Comparison of ENCODE assay signal across 16 cellular contexts in genomic region chr2:2542966-2543555, GRCh38.
DNase-seq lines count a peak whose midpoint lies in the region; ATAC-seq, FAIRE-seq and TF ChIP-seq lines count a peak whose summit lies in the region.
"Had no signal": no experiment of that assay in that cellular context is flagged by ENCODE, and none has a peak within 500 bp of the region (broad histone marks: within the 10 kb centered on the region; RNA-seq: fewer than 3 reads in every experiment).

No MANE protein-coding gene starts in this region.

- H3K27ac Mint-ChIP-seq in endodermal cell: peak overlapping the region; percentile 71
- no peak overlapping the region for H3K27ac Mint-ChIP-seq in activated T-helper 2 cell treated with anti-CD3 and anti-CD28 coated beads, Interferon-gamma antibody, Interleukin-2, Interleukin-4, amounts not matched to agents 10 μg/mL and 5 μg/mL and 100 μg/mL, durations not matched to agents 14 hours and 24 hours and 36 hours

- H4K8ac ChIP-seq in neuronal stem cell (ENCODE audit: low read depth, low read length): no peak overlapping the region

- FAIRE-seq in HTR-8/SVneo (lab: Jason Lieb, UNC): no peak
- FAIRE-seq: G401.6 had no signal

- H3K18ac ChIP-seq in neuronal stem cell (ENCODE audit: low read length): peak overlapping the region; percentile 78

- H2AK5ac ChIP-seq in neuronal stem cell (ENCODE audit: low read depth, low read length): no peak overlapping the region

- no peak overlapping the region for H2BK15ac ChIP-seq in neuronal stem cell (ENCODE audit: low read length)

- WGBS in endodermal cell (ENCODE audit: insufficient coverage in 1 of 2, insufficient read length in 1 of 2), 2 experiments: 58 to 63% methylated on average over 13 to 24 of the region's 24 CpGs
- WGBS in neuronal stem cell (ENCODE audit: extremely low coverage in 2 of 2, insufficient read length in 2 of 2, insufficient replicate concordance in 1 of 2), 2 donors: no CpG with 5 or more reads among the region's 24 CpGs

- H2BK120ac ChIP-seq in neuronal stem cell (ENCODE audit: low read depth, low read length): no peak overlapping the region

- H3K4me1 ChIP-seq in endodermal cell (ENCODE audit: control insufficient read depth, insufficient read depth, low read length): no peaks in the 10 kb centered on the region
- peaks cover 1 to 6% of the 10 kb centered on the region in 2 donors for H3K4me1 ChIP-seq in neuronal stem cell (ENCODE audit: control insufficient read depth in 2 of 2, insufficient read depth in 1 of 2, low read depth in 1 of 2, low read length in 2 of 2)

- intact Hi-C loops in activated T-helper 2 cell treated with anti-CD3 and anti-CD28 coated beads, Interferon-gamma antibody, Interleukin-2, Interleukin-4, amounts not matched to agents 10 μg/mL and 5 μg/mL and 100 μg/mL, durations not matched to agents 14 hours and 24 hours and 36 hours (cut with micrococcal nuclease): no loop called here

- ATAC-seq in GM18858 (IDR thresholded peaks at IDR 0.05; ENCODE audit: unreplicated experiment): no peak

- no peaks in the 10 kb centered on the region for H3K36me3 ChIP-seq in endodermal cell (ENCODE audit: control insufficient read depth, insufficient read depth, low read length)
- no peaks in the 10 kb centered on the region for H3K36me3 ChIP-seq in neuronal stem cell (replicated peaks in 1 of 2; ENCODE audit: control insufficient read depth in 2 of 2, insufficient read depth in 2 of 2, low read length in 2 of 2)
- H3K36me3 ChIP-seq: neutrophil, WERI-Rb-1 had no signal

- peak; percentile 49 for TF ChIP-seq CTCF in endodermal cell (conservative IDR thresholded peaks at IDR 0.05)

- H3K4me3 ChIP-seq in endodermal cell (ENCODE audit: low read length) (no peak overlapping the region), neuronal stem cell (ENCODE audit: low read length in 2 of 2) (no peak overlapping the region)

- no peak overlapping the region for H3K23ac ChIP-seq in neuronal stem cell (ENCODE audit: low read depth, low read length, poor library complexity)

- H3K27ac ChIP-seq in endodermal cell (ENCODE audit: low read depth, low read length) (no peak overlapping the region), neuronal stem cell (replicated peaks; ENCODE audit: low read length) (no peak overlapping the region)
- H3K27ac ChIP-seq: neutrophil, WERI-Rb-1 had no signal

- peaks cover 3% of the 10 kb centered on the region for H3K27me3 Mint-ChIP-seq in endodermal cell (ENCODE audit: insufficient read depth)
- no peaks in the 10 kb centered on the region for H3K27me3 Mint-ChIP-seq in activated T-helper 2 cell treated with anti-CD3 and anti-CD28 coated beads, Interferon-gamma antibody, Interleukin-2, Interleukin-4, amounts not matched to agents 10 μg/mL and 5 μg/mL and 100 μg/mL, durations not matched to agents 14 hours and 24 hours and 36 hours (ENCODE audit: low read depth)

- H2BK5ac ChIP-seq in neuronal stem cell (ENCODE audit: low read length): no peak overlapping the region

- no peak overlapping the region for H3K4ac ChIP-seq in neuronal stem cell (ENCODE audit: low read length)

- H3K4me1 Mint-ChIP-seq in endodermal cell: peaks cover 15% of the 10 kb centered on the region
- no peaks in the 10 kb centered on the region for H3K4me1 Mint-ChIP-seq in activated T-helper 2 cell treated with anti-CD3 and anti-CD28 coated beads, Interferon-gamma antibody, Interleukin-2, Interleukin-4, amounts not matched to agents 10 μg/mL and 5 μg/mL and 100 μg/mL, durations not matched to agents 14 hours and 24 hours and 36 hours (ENCODE audit: low read depth)

- no peak overlapping the region for H3K14ac ChIP-seq in neuronal stem cell (ENCODE audit: low read length)

- DNase-seq in ELF-1 (ENCODE audit: low read depth, low spot score) (peak; percentile 53), NCI-H2227 (lab: John Stamatoyannopoulos, UW; ENCODE audit: unreplicated experiment) (peak; percentile 85), endodermal cell (peak; percentile 82), neuronal stem cell (ENCODE audit: low spot score) (no peak), HTR-8/SVneo (ENCODE audit: insufficient read length, low spot score) (no peak), cerebellar cortex (ENCODE audit: low spot score) (no peak)
- DNase-seq in activated T-helper 2 cell treated with anti-CD3 and anti-CD28 coated beads, Interferon-gamma antibody, Interleukin-2, Interleukin-4, amounts not matched to agents 10 μg/mL and 5 μg/mL and 100 μg/mL, durations not matched to agents 14 hours and 24 hours and 36 hours (ENCODE audit: low spot score): no peak
- DNase-seq: AML-193; Kasumi-1; kidney glomerular epithelial cell; NCI-H510A; stimulated activated CD4-positive, alpha-beta T cell treated with anti-CD3 and anti-CD28 coated beads, Interleukin-15, amount 100 ng/mL, for 24 hours; WERI-Rb-1 had no signal

- H3K4me2 ChIP-seq in neuronal stem cell (ENCODE audit: insufficient read depth, low read length, poor library complexity, severe bottlenecking): no peak overlapping the region

- H3K4me3 Mint-ChIP-seq in endodermal cell: no peak overlapping the region
- H3K4me3 Mint-ChIP-seq in activated T-helper 2 cell treated with anti-CD3 and anti-CD28 coated beads, Interferon-gamma antibody, Interleukin-2, Interleukin-4, amounts not matched to agents 10 μg/mL and 5 μg/mL and 100 μg/mL, durations not matched to agents 14 hours and 24 hours and 36 hours (ENCODE audit: low read depth): no peak overlapping the region

- no peak overlapping the region for H4K91ac ChIP-seq in neuronal stem cell (ENCODE audit: low read depth, low read length, poor library complexity)

- no peaks in the 10 kb centered on the region for H3K27me3 ChIP-seq in endodermal cell (ENCODE audit: control insufficient read depth, insufficient read depth, low read length, poor library complexity, severe bottlenecking)
- H3K27me3 ChIP-seq in neuronal stem cell (ENCODE audit: control insufficient read depth in 3 of 3, insufficient read depth in 3 of 3, low read depth in 1 of 3, low read length in 3 of 3): no peaks in the 10 kb centered on the region
- H3K27me3 ChIP-seq: neutrophil had no signal

- no peaks in the 10 kb centered on the region for H3K9me3 Mint-ChIP-seq in endodermal cell
- H3K9me3 Mint-ChIP-seq in activated T-helper 2 cell treated with anti-CD3 and anti-CD28 coated beads, Interferon-gamma antibody, Interleukin-2, Interleukin-4, amounts not matched to agents 10 μg/mL and 5 μg/mL and 100 μg/mL, durations not matched to agents 14 hours and 24 hours and 36 hours: no peaks in the 10 kb centered on the region

- no peaks in the 10 kb centered on the region for H3K79me1 ChIP-seq in neuronal stem cell (ENCODE audit: low read depth, low read length)

- H2AFZ ChIP-seq in neuronal stem cell (ENCODE audit: low read length): peak overlapping the region; percentile 96

- H2BK12ac ChIP-seq in neuronal stem cell (ENCODE audit: low read length): no peak overlapping the region

- H3K9ac ChIP-seq in endodermal cell (ENCODE audit: extremely low read depth, low read length, poor library complexity, severe bottlenecking) (no peak overlapping the region), neuronal stem cell (ENCODE audit: low read depth, low read length, poor library complexity) (no peak overlapping the region)

- H3K9me3 ChIP-seq in endodermal cell (ENCODE audit: control insufficient read depth, low read length): no peaks in the 10 kb centered on the region
- H3K9me3 ChIP-seq in neuronal stem cell (replicated peaks in 1 of 2; ENCODE audit: control insufficient read depth in 2 of 2, insufficient read depth in 1 of 2, low read depth in 1 of 2, low read length in 2 of 2): no peaks in the 10 kb centered on the region
- H3K9me3 ChIP-seq: neutrophil had no signal

- no peaks in the 10 kb centered on the region for H3K36me3 Mint-ChIP-seq in endodermal cell (ENCODE audit: low read depth)
- no peaks in the 10 kb centered on the region for H3K36me3 Mint-ChIP-seq in activated T-helper 2 cell treated with anti-CD3 and anti-CD28 coated beads, Interferon-gamma antibody, Interleukin-2, Interleukin-4, amounts not matched to agents 10 μg/mL and 5 μg/mL and 100 μg/mL, durations not matched to agents 14 hours and 24 hours and 36 hours (ENCODE audit: low read depth)

Comparison
In these comparisons a context has a peak if more than half of its experiments do, and no peak if none do; other contexts are left out.
1. DNase-seq: peak in ELF-1 (single experiment), NCI-H2227 (single experiment) and endodermal cell (single experiment); none in neuronal stem cell (single experiment), HTR-8/SVneo (single experiment), activated T-helper 2 cell treated with anti-CD3 and anti-CD28 coated beads, Interferon-gamma antibody, Interleukin-2, Interleukin-4, amounts not matched to agents 10 μg/mL and 5 μg/mL and 100 μg/mL, durations not matched to agents 14 hours and 24 hours and 36 hours (single experiment) and cerebellar cortex (single experiment).